Comparison of ENCODE assay signal across 8 cellular contexts in genomic region chr18:76524900-76525698, GRCh38. TPM values are rescaled to one million over a fixed set of nuclear protein-coding genes. Genes with fewer than 3 reads are reported as not detected.
DNase-seq lines count a peak whose midpoint lies in the region; ATAC-seq and TF ChIP-seq lines count a peak whose summit lies in the region.

No MANE protein-coding gene starts in this region.

- no peaks in the 10 kb centered on the region for H3K27me3 ChIP-seq in neuronal stem cell (ENCODE audit: control insufficient read depth in 3 of 3, insufficient read depth in 3 of 3, low read depth in 1 of 3, low read length in 3 of 3)

- H2AFZ ChIP-seq in neuronal stem cell (ENCODE audit: low read length), result peak overlapping the region; percentile 85

- TF ChIP-seq CTCF in fibroblast of pulmonary artery (IDR thresholded peaks at IDR 0.05; ENCODE audit: low read length, missing control alignments), result no peak

- peak; percentile 75 for DNase-seq in AG08395 (ENCODE audit: low spot score)
- DNase-seq in HT-29 (ENCODE audit: low spot score), result peak; percentile 7
- DNase-seq in SHP77 treated with DMSO at 0.1 percent for 48 hours (lab: John Stamatoyannopoulos, UW), result peak; percentile 86
- DNase-seq in fibroblast of pulmonary artery (ENCODE audit: low read depth), result peak; percentile 80
- peak; percentile 72 for DNase-seq in neuronal stem cell (ENCODE audit: low spot score)
- DNase-seq in GF-D8 (lab: John Stamatoyannopoulos, UW), result no peak
- DNase-seq in T-helper 9 cell, result no peak

- no peaks in the 10 kb centered on the region for H3K79me1 ChIP-seq in neuronal stem cell (ENCODE audit: low read depth, low read length)

- no peak overlapping the region for H2BK5ac ChIP-seq in neuronal stem cell (ENCODE audit: low read length)

- no peak overlapping the region for H4K91ac ChIP-seq in neuronal stem cell (ENCODE audit: low read depth, low read length, poor library complexity)

- H3K27ac ChIP-seq in neuronal stem cell (replicated peaks; ENCODE audit: low read length), result peak overlapping the region; percentile 4

- no peak overlapping the region for H3K9ac ChIP-seq in neuronal stem cell (ENCODE audit: low read depth, low read length, poor library complexity)

- H3K23ac ChIP-seq in neuronal stem cell (ENCODE audit: low read depth, low read length, poor library complexity), result no peak overlapping the region

- no peak for ATAC-seq in GM18907 (IDR thresholded peaks at IDR 0.05; ENCODE audit: unreplicated experiment)

- no peak overlapping the region for H3K4ac ChIP-seq in neuronal stem cell (ENCODE audit: low read length)

- H2BK15ac ChIP-seq in neuronal stem cell (ENCODE audit: low read length), result no peak overlapping the region

- H3K18ac ChIP-seq in neuronal stem cell (ENCODE audit: low read length), result peak overlapping the region; percentile 88

- H2BK12ac ChIP-seq in neuronal stem cell (ENCODE audit: low read length), result no peak overlapping the region

- H3K14ac ChIP-seq in neuronal stem cell (ENCODE audit: low read length), result no peak overlapping the region

- H3K4me2 ChIP-seq in neuronal stem cell (ENCODE audit: insufficient read depth, low read length, poor library complexity, severe bottlenecking), result peak overlapping the region; percentile 75

- H3K4me1 ChIP-seq in neuronal stem cell (ENCODE audit: control insufficient read depth in 2 of 2, insufficient read depth in 1 of 2, low read depth in 1 of 2, low read length in 2 of 2), result peaks cover 18 to 42% of the 10 kb centered on the region in 2 donors

- no peak overlapping the region for H2AK5ac ChIP-seq in neuronal stem cell (ENCODE audit: low read depth, low read length)

- H3K4me3 ChIP-seq in fibroblast of pulmonary artery (replicated peaks; ENCODE audit: low read depth, low read length), result peak overlapping the region; percentile 55
- peak overlapping the region in 1 of 2 donors; percentile 53 for H3K4me3 ChIP-seq in neuronal stem cell (ENCODE audit: low read length in 2 of 2)

- no CpG with 5 or more reads among the region's 20 CpGs for WGBS in neuronal stem cell (ENCODE audit: extremely low coverage in 2 of 2, insufficient read length in 2 of 2, insufficient replicate concordance in 1 of 2), 2 donors

- H4K8ac ChIP-seq in neuronal stem cell (ENCODE audit: low read depth, low read length), result no peak overlapping the region

- no peak overlapping the region for H2BK120ac ChIP-seq in neuronal stem cell (ENCODE audit: low read depth, low read length)

- H3K36me3 ChIP-seq in neuronal stem cell (replicated peaks in 1 of 2; ENCODE audit: control insufficient read depth in 2 of 2, insufficient read depth in 2 of 2, low read length in 2 of 2), result no peaks in the 10 kb centered on the region

- no peaks in the 10 kb centered on the region for H3K9me3 ChIP-seq in neuronal stem cell (replicated peaks in 1 of 2; ENCODE audit: control insufficient read depth in 2 of 2, insufficient read depth in 1 of 2, low read depth in 1 of 2, low read length in 2 of 2)

RNA-seq across cellular contexts. Expression of gene ZNF516, which starts 30.1 kb away (rescaled TPM):
- 8.1 and 10.4 TPM in 2 replicates for total RNA-seq in HT-29 (2014; rRNA removed; shearing (Covaris generic))
- 40.4 TPM for polyA plus RNA-seq in neuronal stem cell (2013, experiment 1 of 2)
- polyA plus RNA-seq in neuronal stem cell (2013, experiment 2 of 2), result 42.5 TPM

Comparison
In these comparisons a context has a peak if more than half of its experiments do, and no peak if none do; other contexts are left out.
1. DNase-seq: peak in AG08395 (single experiment), HT-29 (single experiment), SHP77 treated with DMSO at 0.1 percent for 48 hours (single experiment), fibroblast of pulmonary artery (single experiment) and neuronal stem cell (single experiment); none in GF-D8 (single experiment) and T-helper 9 cell (single experiment).